In the genomic region with DNA sequence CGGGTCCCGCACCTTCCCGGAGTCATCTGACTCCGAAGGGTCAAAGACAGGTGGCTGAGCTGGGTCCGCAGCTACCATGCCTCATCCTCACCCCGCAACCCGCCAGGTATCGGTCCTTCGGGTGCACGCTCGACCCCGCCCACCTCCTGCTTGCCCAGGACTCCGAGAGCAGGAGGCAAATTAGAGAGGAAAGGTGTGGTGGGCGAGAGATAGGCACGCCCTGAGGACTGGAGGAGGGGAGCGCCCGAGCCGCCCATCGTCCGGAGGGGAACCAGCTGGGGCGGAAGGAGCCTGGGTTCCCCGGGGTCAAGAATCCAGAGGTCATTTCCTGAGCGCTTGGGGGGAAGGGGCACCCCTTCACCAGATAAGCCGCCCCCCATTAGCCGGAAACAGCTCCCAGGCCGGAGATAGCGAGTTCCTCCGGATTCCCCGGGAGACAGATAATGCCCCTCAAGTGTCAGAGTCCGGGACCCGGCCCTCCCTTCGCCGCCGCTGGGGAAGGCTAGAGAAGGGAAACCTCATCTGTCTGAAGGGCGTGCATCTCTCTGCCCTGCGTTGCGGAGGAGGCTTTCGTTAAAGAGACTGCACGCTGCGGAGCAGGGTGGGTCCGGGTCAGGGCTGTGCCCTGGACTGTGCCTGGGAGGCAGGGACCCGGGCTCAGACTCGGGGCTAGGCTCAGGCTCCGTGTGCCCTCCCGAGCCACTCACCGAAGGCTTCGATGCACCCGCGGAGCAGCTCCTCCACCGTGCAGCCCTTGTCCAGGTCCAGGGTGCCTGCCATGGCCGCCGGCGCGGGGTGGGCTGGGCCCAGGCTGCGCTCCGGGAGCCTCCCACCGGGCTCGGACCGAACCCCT, we compare ENCODE assay signal across 8 cellular contexts. TPM values are rescaled to one million over a fixed set of nuclear protein-coding genes. Genes with fewer than 3 reads are reported as not detected.
DNase-seq lines count a peak whose midpoint lies in the region; ATAC-seq and TF ChIP-seq lines count a peak whose summit lies in the region.

No MANE protein-coding gene starts in this region.

- no peak overlapping the region for H3K27ac Mint-ChIP-seq in HFFc6

- H3K36me3 Mint-ChIP-seq in HFFc6 (ENCODE audit: low read depth) = no peaks in the 10 kb centered on the region

- peaks cover 43% of the 10 kb centered on the region for H3K27me3 Mint-ChIP-seq in HFFc6 (ENCODE audit: insufficient read depth)

- no peak overlapping the region for H3K9ac ChIP-seq in DND-41 (ENCODE audit: low read depth, low read length)

- 5 to 6% methylated on average over 33 to 58 of the region's 59 CpGs for WGBS in testis, 2 donors

- in situ Hi-C loops in astrocyte of the cerebellum (cut with HindIII; ENCODE audit: low sequenced_read_pairs) = no loop called here

- intact Hi-C loops in left colon (cut with DNase I, micrococcal nuclease) (no loop called here), testis (cut with DNase I; ENCODE audit: low total_unique reads) (no loop called here)

- H3K4me1 ChIP-seq in DND-41 (ENCODE audit: insufficient read depth, low read length) (peaks cover 34% of the 10 kb centered on the region), testis (peaks cover 30% of the 10 kb centered on the region)

- H3K27ac ChIP-seq in DND-41 (ENCODE audit: low read length) = no peak overlapping the region
- peak overlapping the region; percentile 63 for H3K27ac ChIP-seq in testis

- no peaks in the 10 kb centered on the region for H3K36me3 ChIP-seq in DND-41 (ENCODE audit: insufficient read depth, low read length)
- no peaks in the 10 kb centered on the region for H3K36me3 ChIP-seq in testis (ENCODE audit: low read depth, missing control alignments)

- no peak overlapping the region for H3K4me3 ChIP-seq in DND-41 (ENCODE audit: low read depth in 1 of 2, low read length in 2 of 2)
- peak overlapping the region; percentile 22 for H3K4me3 ChIP-seq in astrocyte of the cerebellum (ENCODE audit: low read depth, low read length)
- H3K4me3 ChIP-seq in testis = peak overlapping the region; percentile 53 to 67

- ATAC-seq in DND-41 (ENCODE audit: insufficient read depth, low read depth) (no peak), left colon (peak; percentile 38)

- no peak overlapping the region for H3K4me3 Mint-ChIP-seq in HFFc6

- TF ChIP-seq CTCF in DND-41 (IDR thresholded peaks at IDR 0.05; ENCODE audit: borderline replicate concordance, extremely low read depth, low read length, poor library complexity, severe bottlenecking) (no peak), astrocyte of the cerebellum (IDR thresholded peaks at IDR 0.05; ENCODE audit: low read depth, low read length, missing control alignments) (no peak), testis (IDR thresholded peaks at IDR 0.05) (no peak), HFFc6 (IDR thresholded peaks at IDR 0.05) (no peak)

- peaks cover 7% of the 10 kb centered on the region for H3K4me1 Mint-ChIP-seq in HFFc6 (ENCODE audit: low read depth)

- H3K9me3 Mint-ChIP-seq in HFFc6 = no peaks in the 10 kb centered on the region

- DNase-seq in DND-41 (no peak), HT-29 (ENCODE audit: low spot score) (peak; percentile 24), astrocyte of the cerebellum (ENCODE audit: low read depth) (no peak), left colon (peak in 1 of 2 donors; percentile 40), testis (no peak), HFFc6 (no peak), ecto neural progenitor cell (ENCODE audit: low spot score) (no peak), medulla oblongata (ENCODE audit: extremely low spot score) (no peak)

- no peaks in the 10 kb centered on the region for H3K9me3 ChIP-seq in DND-41 (ENCODE audit: insufficient read depth, low read length, severe bottlenecking)
- H3K9me3 ChIP-seq in testis = no peaks in the 10 kb centered on the region

- H3K27me3 ChIP-seq in DND-41 (ENCODE audit: insufficient read depth, low read length, poor library complexity) (no peaks in the 10 kb centered on the region), testis (no peaks in the 10 kb centered on the region)

- H3K4me2 ChIP-seq in DND-41 (ENCODE audit: insufficient read depth, low read length) = 0 out of 2 replicates have a peak overlapping the region, but pooled peaks have one; percentile 10

- H2AFZ ChIP-seq in DND-41 (ENCODE audit: low read depth, low read length) = no peak overlapping the region

- no peaks in the 10 kb centered on the region for H3K79me2 ChIP-seq in DND-41 (ENCODE audit: insufficient read depth, low read length)

- H4K20me1 ChIP-seq in DND-41 (ENCODE audit: insufficient read depth, low read length) = no peaks in the 10 kb centered on the region

- TF ChIP-seq POLR2A in testis (IDR thresholded peaks at IDR 0.05) = no peak

RNA-seq across cellular contexts. Expression of gene RASGRP2, which starts 1.6 kb away (rescaled TPM):
- total RNA-seq in HT-29 (2014; rRNA removed; shearing (Covaris generic)) = not detected in 2 replicates
- 1 to 10 TPM; 2.0 to 7.7 TPM for total RNA-seq in left colon
- total RNA-seq in testis = 10 to 100 TPM; 24.0 to 26.3 TPM
- polyA plus RNA-seq in testis (ENCODE audit: insufficient read depth, low read depth, low replicate concordance) = 14.4 TPM
- total RNA-seq in HFFc6 (2021; fragmentation: NEBNext Ultra II Directional; extraction: Animal tissue kit (Norgen Biotek cat#: 25700)) = under 1 TPM in 4 of 6 experiments, not detected in 2; 0.43 to 0.68 (median 0.48) TPM

RNA-seq across cellular contexts. Expression of gene PYGM, which starts 17.5 kb away (rescaled TPM):
- 0.16 and 0.23 TPM in 2 replicates for total RNA-seq in HT-29 (2014; rRNA removed; shearing (Covaris generic))
- total RNA-seq in left colon = 1 to 10 TPM in 1 of 2 donors, under 1 TPM in 1; 0.67 to 3.0 TPM
- total RNA-seq in testis = 10 to 100 TPM; 12.1 to 14.4 TPM
- polyA plus RNA-seq in testis (ENCODE audit: insufficient read depth, low read depth, low replicate concordance) = 14.2 TPM
- under 1 TPM in 4 of 6 experiments, not detected in 2; 0.11 to 0.21 (median 0.13) TPM for total RNA-seq in HFFc6 (2021; fragmentation: NEBNext Ultra II Directional; extraction: Animal tissue kit (Norgen Biotek cat#: 25700))

RNA-seq across cellular contexts. Expression of gene NRXN2, which starts 19.3 kb away (rescaled TPM):
- not detected in 2 replicates for total RNA-seq in HT-29 (2014; rRNA removed; shearing (Covaris generic))
- total RNA-seq in left colon = 1 to 10 TPM; 3.6 to 5.3 TPM
- total RNA-seq in testis = 10 to 100 TPM; 32.6 to 40.1 TPM
- 46.8 TPM for polyA plus RNA-seq in testis (ENCODE audit: insufficient read depth, low read depth, low replicate concordance)
- under 1 TPM in 5 of 6 experiments, not detected in 1; 0.14 to 0.51 (median 0.31) TPM for total RNA-seq in HFFc6 (2021; fragmentation: NEBNext Ultra II Directional; extraction: Animal tissue kit (Norgen Biotek cat#: 25700))

RNA-seq across cellular contexts. Expression of gene SF1, which starts 36.0 kb away (rescaled TPM):
- 193 and 251 TPM in 2 replicates for total RNA-seq in HT-29 (2014; rRNA removed; shearing (Covaris generic))
- total RNA-seq in left colon (100 to 1,000 TPM; 201 to 216 TPM), testis (100 to 1,000 TPM; 431 to 499 TPM)
- 455 TPM for polyA plus RNA-seq in testis (ENCODE audit: insufficient read depth, low read depth, low replicate concordance)
- 100 to 1,000 TPM; 195 to 244 (median 208) TPM for total RNA-seq in HFFc6 (2021; fragmentation: NEBNext Ultra II Directional; extraction: Animal tissue kit (Norgen Biotek cat#: 25700))

Comparison
In these comparisons a context has a peak if more than half of its experiments do, and no peak if none do; other contexts are left out.
1. H3K4me3 ChIP-seq: peak in astrocyte of the cerebellum (single experiment) and testis (2 of 2); none in DND-41 (0 of 2).
2. RNA of gene NRXN2, which starts 19.3 kb away (total RNA-seq): 32.6 to 40.1 TPM in testis; 3.6 to 5.3 TPM in left colon, 0.14 to 0.51 TPM in HFFc6 and not detected in HT-29; every median in the first group is over 4 times any median in the second.